Comparison of ENCODE assay signal across 20 cellular contexts in the genomic region with DNA sequence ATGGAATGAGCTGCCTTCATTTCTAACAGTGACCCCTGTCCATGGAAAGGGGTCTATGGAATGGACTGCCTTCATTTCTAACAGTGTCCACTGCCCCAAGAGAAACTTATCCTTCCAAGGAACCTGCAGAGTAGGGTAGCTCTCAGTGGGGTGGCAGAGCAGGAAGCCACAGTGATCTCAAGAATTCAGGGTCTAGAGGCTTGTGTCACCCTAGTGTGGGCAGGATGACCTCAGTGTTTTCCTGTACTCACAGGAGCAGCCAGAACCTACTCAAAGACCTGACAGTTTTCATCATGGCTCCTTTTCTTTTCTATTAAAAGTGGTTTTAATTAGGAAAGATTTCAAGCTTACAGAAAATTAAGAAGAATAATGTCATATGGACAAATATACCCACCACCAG. TPM values are rescaled to one million over a fixed set of nuclear protein-coding genes. Genes with fewer than 3 reads are reported as not detected.
DNase-seq lines count a peak whose midpoint lies in the region; ATAC-seq and TF ChIP-seq lines count a peak whose summit lies in the region.
"Had no signal": no experiment of that assay in that cellular context is flagged by ENCODE, and none has a peak within 500 bp of the region (broad histone marks: within the 10 kb centered on the region; RNA-seq: fewer than 3 reads in every experiment).

No MANE protein-coding gene starts in this region.

- H3K27me3 ChIP-seq in Caco-2 (replicated peaks; ENCODE audit: control insufficient read depth, insufficient read depth, low read length), result no peaks in the 10 kb centered on the region

- no peaks in the 10 kb centered on the region for H3K9me3 ChIP-seq in Caco-2
- H3K9me3 ChIP-seq: psoas muscle had no signal

- no peaks in the 10 kb centered on the region for H3K27me3 Mint-ChIP-seq in activated CD4-positive, alpha-beta memory T cell treated with anti-CD3 and anti-CD28 coated beads for 36 hours
- no peaks in the 10 kb centered on the region for H3K27me3 Mint-ChIP-seq in Caco-2 (ENCODE audit: insufficient read depth, unreplicated experiment)
- H3K27me3 Mint-ChIP-seq: memory B cell had no signal

- intact Hi-C loops in activated CD4-positive, alpha-beta memory T cell treated with anti-CD3 and anti-CD28 coated beads for 36 hours (cut with micrococcal nuclease), result loop anchor here (10.0 kb wide), 2 partner anchors 655 to 835 kb away; partner anchors contain the start of gene STX17
- intact Hi-C loops in Caco-2 (cut with micrococcal nuclease; ENCODE audit: unreplicated experiment), result no loop called here

- ATAC-seq in GM18909 (IDR thresholded peaks at IDR 0.05; ENCODE audit: poor library complexity, unreplicated experiment), result peak; percentile 31
- ATAC-seq: K562, psoas muscle had no signal

- H3K9me3 Mint-ChIP-seq in activated CD4-positive, alpha-beta memory T cell treated with anti-CD3 and anti-CD28 coated beads for 36 hours, result no peaks in the 10 kb centered on the region
- no peaks in the 10 kb centered on the region for H3K9me3 Mint-ChIP-seq in Caco-2 (ENCODE audit: unreplicated experiment)
- H3K9me3 Mint-ChIP-seq: memory B cell had no signal

- H3K27ac Mint-ChIP-seq in activated CD4-positive, alpha-beta memory T cell treated with anti-CD3 and anti-CD28 coated beads for 36 hours, result no peak overlapping the region
- H3K27ac Mint-ChIP-seq in Caco-2 (ENCODE audit: unreplicated experiment), result no peak overlapping the region
- H3K27ac Mint-ChIP-seq: memory B cell had no signal

- no peaks in the 10 kb centered on the region for H3K4me1 ChIP-seq in Caco-2
- H3K4me1 ChIP-seq: psoas muscle had no signal

- TF ChIP-seq CTCF in Caco-2 (IDR thresholded peaks at IDR 0.05; ENCODE audit: insufficient read depth in 1 of 2, low read depth in 1 of 2, low read length in 1 of 2, severe bottlenecking in 1 of 2, unreplicated experiment in 1 of 2), result no peak

- no peaks in the 10 kb centered on the region for H3K36me3 ChIP-seq in Caco-2 (ENCODE audit: control insufficient read depth, insufficient read depth, low read length)

- H3K4me3 ChIP-seq in Caco-2 (ENCODE audit: low read depth, low read length), result no peak overlapping the region
- H3K4me3 ChIP-seq: K562, psoas muscle, SK-N-MC had no signal

- BruUV-seq in Caco-2 (replicated peaks; lab: Mats Ljungman, UMichigan), result no TSS peak

- DNase-seq in EL, result peak; percentile 53
- peak; percentile 69 for DNase-seq in activated CD4-positive, alpha-beta memory T cell treated with anti-CD3 and anti-CD28 coated beads for 36 hours
- DNase-seq in myocyte (ENCODE audit: low read depth), result peak; percentile 68
- no peak for DNase-seq in retina
- DNase-seq in Caco-2, result no peak
- DNase-seq in HCEC 1CT, result no peak
- DNase-seq: activated CD8-positive, alpha-beta memory T cell treated with anti-CD3 and anti-CD28 coated beads for 24 hours; activated effector memory CD4-positive, alpha-beta T cell treated with anti-CD3 and anti-CD28 coated beads, Interleukin-2, amount 50 U/mL, for 16 hours; AML-193; anterior cingulate cortex; cerebellar nuclear complex; H7; NCI-H1092; NCI-H526 treated with DMSO at 0.1 percent for 48 hours; psoas muscle; substantia nigra had no signal

- CTCF ChIA-PET in activated CD4-positive, alpha-beta memory T cell treated with anti-CD3 and anti-CD28 coated beads for 36 hours (lab: Charles Lee), result interaction anchor here (0.6 to 1.9 kb wide), 2 partner anchors 18 to 399 kb away, joined by 3 to 6 read pairs; no protein-coding TSS in a partner anchor
- CTCF ChIA-PET in Caco-2 (lab: Charles Lee), result no interaction called here

- peaks cover 29% of the 10 kb centered on the region for H3K4me1 Mint-ChIP-seq in activated CD4-positive, alpha-beta memory T cell treated with anti-CD3 and anti-CD28 coated beads for 36 hours (ENCODE audit: low read depth)
- no peaks in the 10 kb centered on the region for H3K4me1 Mint-ChIP-seq in Caco-2 (ENCODE audit: low read depth, unreplicated experiment)

- peaks cover 1% of the 10 kb centered on the region for H3K36me3 Mint-ChIP-seq in activated CD4-positive, alpha-beta memory T cell treated with anti-CD3 and anti-CD28 coated beads for 36 hours
- H3K36me3 Mint-ChIP-seq in Caco-2 (ENCODE audit: insufficient read depth, unreplicated experiment), result no peaks in the 10 kb centered on the region

- no peak overlapping the region for H3K4me3 Mint-ChIP-seq in activated CD4-positive, alpha-beta memory T cell treated with anti-CD3 and anti-CD28 coated beads for 36 hours
- H3K4me3 Mint-ChIP-seq in Caco-2 (ENCODE audit: unreplicated experiment), result no peak overlapping the region
- H3K4me3 Mint-ChIP-seq: memory B cell had no signal

- POLR2A ChIA-PET in activated CD4-positive, alpha-beta memory T cell treated with anti-CD3 and anti-CD28 coated beads for 36 hours (lab: Charles Lee), result interaction anchor here (1.2 kb wide), 2 partner anchors 17 to 318 kb away, joined by 3 read pairs; no protein-coding TSS in a partner anchor
- POLR2A ChIA-PET in Caco-2 (lab: Charles Lee), result no interaction called here

RNA-seq across cellular contexts. Expression of gene SEC61B, which starts 27.5 kb away (rescaled TPM):
- total RNA-seq in activated CD4-positive, alpha-beta memory T cell treated with anti-CD3 and anti-CD28 coated beads for 36 hours, result 100 to 1,000 TPM; 161 to 166 TPM
- total RNA-seq in myocyte (36.4 and 41.2 TPM in 2 replicates), Caco-2 (2022) (167 and 170 TPM in 2 replicates)
- polyA plus RNA-seq in myocyte (2012), result 238 TPM

RNA-seq across cellular contexts. Expression of gene ALG2, which starts 27.9 kb away (rescaled TPM):
- total RNA-seq in activated CD4-positive, alpha-beta memory T cell treated with anti-CD3 and anti-CD28 coated beads for 36 hours, result 10 to 100 TPM; 18.6 to 20.8 TPM
- total RNA-seq in myocyte (23.3 and 28.3 TPM in 2 replicates), Caco-2 (2022) (37.9 and 39.8 TPM in 2 replicates)
- 27.6 TPM for polyA plus RNA-seq in myocyte (2012)

Comparison
In these comparisons a context has a peak if more than half of its experiments do, and no peak if none do; other contexts are left out.
1. DNase-seq: peak in EL (single experiment), activated CD4-positive, alpha-beta memory T cell treated with anti-CD3 and anti-CD28 coated beads for 36 hours (single experiment) and myocyte (single experiment); none in retina (single experiment), Caco-2 (0 of 2) and HCEC 1CT (single experiment).